In genomic region chr3:23926736-23927135, GRCh38 we compare ENCODE assay signal across 16 cellular contexts. TPM values are rescaled to one million over a fixed set of nuclear protein-coding genes. Genes with fewer than 3 reads are reported as not detected.
A peak's percentile ranks its signal among the peaks of the same experiment; 100 is the strongest.
DNase-seq lines count a peak whose midpoint lies in the region; ATAC-seq, FAIRE-seq and TF ChIP-seq lines count a peak whose summit lies in the region.
"Had no signal": no experiment of that assay in that cellular context is flagged by ENCODE, and none has a peak within 500 bp of the region (broad histone marks: within the 10 kb centered on the region; RNA-seq: fewer than 3 reads in every experiment).

No MANE protein-coding gene starts in this region.

- peak overlapping the region; percentile 64; the same call in 1 of the 3 replicates for H3K4me2 ChIP-seq in A549
- H3K4me2 ChIP-seq: smooth muscle cell had no signal

- no peaks in the 10 kb centered on the region for H3K27me3 ChIP-seq in WERI-Rb-1 (ENCODE audit: insufficient read depth, low read depth, severe bottlenecking)
- H3K27me3 ChIP-seq: adrenal gland, heart right ventricle, MG63 had no signal

- H3K36me3 ChIP-seq in WERI-Rb-1 (no peaks in the 10 kb centered on the region; the same call in 1 of the 2 replicates), kidney (ENCODE audit: control insufficient read depth in 1 of 2, insufficient read depth in 2 of 2, low read length in 2 of 2) (peaks cover 0 to 3% of the 10 kb centered on the region in 2 donors)
- H3K36me3 ChIP-seq: MG63 had no signal

- intact Hi-C loops in kidney (cut with DNase I): no loop called here

- no peak overlapping the region for H3K9ac ChIP-seq in kidney (ENCODE audit: low read length in 2 of 2)

- TF ChIP-seq POLR2A in A549 (IDR thresholded peaks at IDR 0.05; ENCODE audit: low read length): no peak

- H3K4me3 ChIP-seq in A549 (no peak overlapping the region), WERI-Rb-1 (ENCODE audit: low read depth, low read length) (no peak overlapping the region), kidney (ENCODE audit: low read length in 2 of 2) (no peak overlapping the region)
- H3K4me3 ChIP-seq: adrenal gland, heart right ventricle, MG63, smooth muscle cell had no signal

- DNase-seq in A549 (ENCODE audit: low read depth in 1 of 2, low spot score in 1 of 2) (peak in 1 of 2 experiments; percentile 49), WERI-Rb-1 (no peak), hippocampal formation (lab: John Stamatoyannopoulos, UW) (peak; percentile 6 to 64), SHP77 (lab: John Stamatoyannopoulos, UW) (no peak), kidney (no peak)
- no peak for DNase-seq in activated CD4-positive, alpha-beta T cell treated with anti-CD3 and anti-CD28 coated beads, Interleukin-2, amount 50 U/mL, for 4 hours
- DNase-seq: adrenal gland, heart right ventricle, NCI-H1694, NCI-H226 had no signal

- peak; percentile 34 to 64; a peak in 3 of 6 replicates for ATAC-seq in A549
- no peak for ATAC-seq in HG03342 (IDR thresholded peaks at IDR 0.05; ENCODE audit: unreplicated experiment)
- ATAC-seq: heart right ventricle; stimulated activated memory B cell treated with anti-CD40 and anti-IgM and Interleukin-4, amounts not matched to agents 10 μg/mL and 1 μg/mL and 100 μg/mL, for 72 hours had no signal

- TF ChIP-seq RAD21 in A549 (conservative IDR thresholded peaks at IDR 0.05 in 1 of 2, IDR thresholded peaks at IDR 0.05 in 1 of 2): peak; percentile 53 to 67

- CTCF ChIA-PET in A549 (lab: Yijun Ruan, JAX): interaction anchor here (0.7 to 1.4 kb wide), 3 partner anchors 11 to 574 kb away, joined by 3 to 4 read pairs (median 3); no protein-coding TSS in a partner anchor

- POLR2A ChIA-PET in A549 (lab: Yijun Ruan, JAX): interaction anchor here (1.1 to 4.3 kb wide), 2 partner anchors 10 to 19 kb away, joined by 4 to 49 read pairs; partner anchors contain the start of genes NKIRAS1 and RPL15

- TF ChIP-seq EP300 in A549 (IDR thresholded peaks at IDR 0.05): no peak

- WGBS in A549 (ENCODE audit: missing lambda C conversion rate): 55% methylated on average over 3 of the region's 3 CpGs

- H3K9me3 ChIP-seq in A549 (no peaks in the 10 kb centered on the region), WERI-Rb-1 (ENCODE audit: severe bottlenecking) (no peaks in the 10 kb centered on the region), kidney (ENCODE audit: control insufficient read depth in 1 of 2, low read length in 2 of 2) (no peaks in the 10 kb centered on the region)
- H3K9me3 ChIP-seq: adrenal gland, heart right ventricle, MG63 had no signal

- peak overlapping the region in 1 of 2 experiments; percentile 62; a peak in 1 of 6 replicates for H3K27ac ChIP-seq in A549
- H3K27ac ChIP-seq in WERI-Rb-1: no peak overlapping the region
- H3K27ac ChIP-seq in kidney (ENCODE audit: low read depth in 2 of 2, low read length in 2 of 2): no peak overlapping the region
- H3K27ac ChIP-seq: adrenal gland, heart right ventricle had no signal

- H3K4me1 ChIP-seq in A549 (peaks cover 23% of the 10 kb centered on the region), kidney (ENCODE audit: control insufficient read depth in 1 of 2, insufficient read depth in 1 of 2, low read depth in 1 of 2, low read length in 2 of 2) (peaks cover 3 to 4% of the 10 kb centered on the region in 2 donors)
- H3K4me1 ChIP-seq: adrenal gland had no signal

- no peak for FAIRE-seq in A549 (lab: Jason Lieb, UNC)
- FAIRE-seq in kidney (lab: Jason Lieb, UNC): no peak
- FAIRE-seq: urothelium cell line had no signal

- TF ChIP-seq CTCF in A549 (IDR thresholded peaks at IDR 0.05) (peak; percentile 40), GM12872 (IDR thresholded peaks at IDR 0.05; ENCODE audit: insufficient read depth, low read depth, low read length) (0 out of 3 replicates have a peak, but pooled peaks have one; percentile 12), WERI-Rb-1 (IDR thresholded peaks at IDR 0.05; ENCODE audit: low read depth, low read length) (0 out of 2 replicates have a peak, but pooled peaks have one; percentile 13), kidney (IDR thresholded peaks at IDR 0.05; ENCODE audit: borderline replicate concordance, extremely low read depth, insufficient read depth) (no peak)

TF ChIP-seq in A549, 52 proteins besides CTCF, POLR2A, EP300 and RAD21:
- TF ChIP-seq FOSL2 (IDR thresholded peaks at IDR 0.05): no peak
- TF ChIP-seq FOSL2 (CRISPR knock-in tag; IDR thresholded peaks at IDR 0.05): no peak
- TF ChIP-seq SMC3 (IDR thresholded peaks at IDR 0.05): peak; percentile 33; the same call in 2 of the 3 replicates
- no peak for TF ChIP-seq ESRRA (IDR thresholded peaks at IDR 0.05; ENCODE audit: borderline replicate concordance, low read length)
- no peak for TF ChIP-seq HOXB5 (CRISPR knock-in tag; IDR thresholded peaks at IDR 0.05)

RNA-seq across cellular contexts. Expression of gene RPL15, which starts 9.8 kb away (rescaled TPM):
- polyA plus RNA-seq in A549 (2011; rRNA removed) (2,933 and 3,149 TPM in 2 replicates), A549 (2017; fragmentation: RNase III; extraction: RNeasy Plus Mini Kit Qiagen cat#74134 plus additional on column Dnase treatment) (2,088 to 2,178 TPM (median 2,158 TPM) in 3 replicates), kidney (ENCODE audit: insufficient read depth, low read depth, low replicate concordance) (2,114 TPM)
- 4,919 and 4,999 TPM in 2 replicates for polyA plus RNA-seq in A549 (2012; cell fraction: cytosol; rRNA removed)
- polyA plus RNA-seq in A549 (2012; cell fraction: nucleus; rRNA removed): 2,649 and 2,666 TPM in 2 replicates
- 1,758 and 1,776 TPM in 2 replicates for polyA minus RNA-seq in A549 (2011; rRNA and poly(A)+ RNA removed)
- 1,508 TPM for total RNA-seq in kidney

RNA-seq across cellular contexts. Expression of gene NKIRAS1, which starts 9.9 kb away (rescaled TPM):
- polyA plus RNA-seq in A549 (2011; rRNA removed) (12.2 and 16.8 TPM in 2 replicates), A549 (2017; fragmentation: RNase III; extraction: RNeasy Plus Mini Kit Qiagen cat#74134 plus additional on column Dnase treatment) (13.8 to 15.5 TPM (median 14.8 TPM) in 3 replicates), kidney (ENCODE audit: insufficient read depth, low read depth, low replicate concordance) (17.2 TPM)
- 3.3 and 3.7 TPM in 2 replicates for polyA plus RNA-seq in A549 (2012; cell fraction: cytosol; rRNA removed)
- polyA plus RNA-seq in A549 (2012; cell fraction: nucleus; rRNA removed): 1.6 and 2.7 TPM in 2 replicates
- polyA minus RNA-seq in A549 (2011; rRNA and poly(A)+ RNA removed): 4.0 and 4.2 TPM in 2 replicates
- total RNA-seq in kidney: 7.1 TPM

RNA-seq across cellular contexts. Expression of gene NR1D2, which starts 18.4 kb away (rescaled TPM):
- polyA plus RNA-seq in A549 (2011; rRNA removed) (18.5 and 18.6 TPM in 2 replicates), A549 (2017; fragmentation: RNase III; extraction: RNeasy Plus Mini Kit Qiagen cat#74134 plus additional on column Dnase treatment) (7.2 to 8.1 TPM (median 7.4 TPM) in 3 replicates), kidney (ENCODE audit: insufficient read depth, low read depth, low replicate concordance) (7.1 TPM)
- 2.6 and 3.1 TPM in 2 replicates for polyA plus RNA-seq in A549 (2012; cell fraction: cytosol; rRNA removed)
- 1.2 and 1.9 TPM in 2 replicates for polyA plus RNA-seq in A549 (2012; cell fraction: nucleus; rRNA removed)
- 15.4 and 18.7 TPM in 2 replicates for polyA minus RNA-seq in A549 (2011; rRNA and poly(A)+ RNA removed)
- 49.3 TPM for total RNA-seq in kidney

Comparison
In these comparisons a context has a peak if more than half of its experiments do, and no peak if none do; other contexts are left out.
1. DNase-seq: peak in hippocampal formation (2 of 2); none in WERI-Rb-1 (single experiment), activated CD4-positive, alpha-beta T cell treated with anti-CD3 and anti-CD28 coated beads, Interleukin-2, amount 50 U/mL, for 4 hours (0 of 2), SHP77 (0 of 2) and kidney (single experiment).